In the genomic region with DNA sequence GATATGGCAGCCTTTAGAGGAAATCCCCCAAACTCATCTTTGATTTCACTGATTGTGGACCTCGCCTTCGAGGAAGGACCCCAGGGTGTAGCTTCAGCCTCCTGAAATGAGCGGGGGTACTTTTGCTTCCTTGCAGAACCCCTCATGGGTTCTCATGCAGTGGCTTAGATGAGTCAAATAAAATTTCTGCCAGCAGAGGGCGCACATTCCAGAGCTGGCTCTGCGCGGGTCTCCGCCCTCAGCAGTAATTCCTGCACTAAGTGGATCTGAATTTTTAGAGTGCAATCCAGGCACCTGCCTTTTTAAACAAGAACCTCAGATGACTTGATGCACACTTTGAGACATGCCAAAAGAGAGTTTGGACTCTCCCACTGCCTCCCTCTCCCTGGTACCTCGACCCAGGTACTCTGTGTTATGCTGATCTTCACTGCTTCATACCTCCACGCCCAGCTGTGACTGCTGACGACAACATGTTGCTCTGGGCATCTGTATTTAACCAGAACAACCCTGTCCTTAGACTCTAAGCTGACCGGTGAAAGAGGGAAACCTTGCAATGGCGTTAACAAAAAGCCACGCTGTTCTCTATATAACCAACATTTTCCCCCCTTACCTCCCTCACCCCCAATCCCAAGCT, we compare ENCODE assay signal across 8 cellular contexts. TPM values are rescaled to one million over a fixed set of nuclear protein-coding genes. Genes with fewer than 3 reads are reported as not detected.
A peak's percentile ranks its signal among the peaks of the same experiment; 100 is the strongest.
DNase-seq lines count a peak whose midpoint lies in the region; ATAC-seq and TF ChIP-seq lines count a peak whose summit lies in the region.

No MANE protein-coding gene starts in this region.

- H3K4me3 ChIP-seq in trophoblast cell (ENCODE audit: low read depth, low read length), result no peak overlapping the region

- H3K4ac ChIP-seq in trophoblast cell (ENCODE audit: low read depth, low read length), result no peak overlapping the region

- no peaks in the 10 kb centered on the region for H3K36me3 ChIP-seq in trophoblast cell (ENCODE audit: control insufficient read depth in 1 of 2, insufficient read depth in 2 of 2, low read length in 2 of 2)

- H3K14ac ChIP-seq in trophoblast cell (ENCODE audit: low read length), result no peak overlapping the region

- H3K79me2 ChIP-seq in trophoblast cell (ENCODE audit: control insufficient read depth, insufficient read depth, low read length, poor library complexity), result no peaks in the 10 kb centered on the region

- H3K4me2 ChIP-seq in trophoblast cell (ENCODE audit: low read length), result no peak overlapping the region

- no peak overlapping the region for H4K12ac ChIP-seq in trophoblast cell (ENCODE audit: low read depth, low read length)

- H3K27me3 ChIP-seq in foreskin keratinocyte (peaks cover 75% of the 10 kb centered on the region), trophoblast cell (ENCODE audit: insufficient read depth, low read length) (peaks cover 5% of the 10 kb centered on the region)

- ATAC-seq in GM18519 (IDR thresholded peaks at IDR 0.05; ENCODE audit: low FRiP score, unreplicated experiment) (peak; percentile 91), HG03060 (IDR thresholded peaks at IDR 0.05; ENCODE audit: low read depth, unreplicated experiment) (peak; percentile 55), foreskin keratinocyte (peak; percentile 87)

- TF ChIP-seq CTCF in C4-2B (conservative IDR thresholded peaks at IDR 0.05) (peak; percentile 93), foreskin keratinocyte (conservative IDR thresholded peaks at IDR 0.05) (peak; percentile 76)

- H3K9ac ChIP-seq in trophoblast cell (ENCODE audit: low read length), result no peak overlapping the region

- no peaks in the 10 kb centered on the region for H3K9me3 ChIP-seq in trophoblast cell (ENCODE audit: insufficient read depth, low read depth, low read length)

- H4K91ac ChIP-seq in trophoblast cell (ENCODE audit: low read depth, low read length), result no peak overlapping the region

- H2BK5ac ChIP-seq in trophoblast cell (ENCODE audit: low read depth, low read length, poor library complexity), result no peak overlapping the region

- no peaks in the 10 kb centered on the region for H3K79me1 ChIP-seq in trophoblast cell (ENCODE audit: low read length)

- no peak overlapping the region for H3K23ac ChIP-seq in trophoblast cell (ENCODE audit: low read length)

- H4K8ac ChIP-seq in trophoblast cell (ENCODE audit: low read depth, low read length), result no peak overlapping the region

- H2BK120ac ChIP-seq in trophoblast cell (ENCODE audit: insufficient read depth, low read length, poor library complexity), result no peak overlapping the region

- no peak overlapping the region for H3K18ac ChIP-seq in trophoblast cell (ENCODE audit: low read length)

- DNase-seq in NCI-H510A treated with DMSO at 0.1 percent for 48 hours (lab: John Stamatoyannopoulos, UW) (peak; percentile 42), activated T-cell treated with anti-CD3 and anti-CD28 coated beads for 4 hours (peak; percentile 29), foreskin keratinocyte (peak; percentile 2 to 25), trophoblast cell (peak; percentile 53 to 83), DMS153 treated with DMSO at 0.1 percent for 48 hours (lab: John Stamatoyannopoulos, UW; ENCODE audit: unreplicated experiment) (no peak)

- no peak overlapping the region for H2AK5ac ChIP-seq in trophoblast cell (ENCODE audit: low read length)

- H2AFZ ChIP-seq in trophoblast cell (ENCODE audit: insufficient read depth, low read length, poor library complexity), result no peak overlapping the region

- no CpG with 5 or more reads among the region's 13 CpGs for WGBS in trophoblast cell (ENCODE audit: extremely low coverage, insufficient coverage, insufficient read length)

- no peak overlapping the region for H3K27ac ChIP-seq in C4-2B
- no peak overlapping the region for H3K27ac ChIP-seq in foreskin keratinocyte
- no peak overlapping the region for H3K27ac ChIP-seq in trophoblast cell (ENCODE audit: low read depth, low read length)

- H3K4me1 ChIP-seq in foreskin keratinocyte (no peaks in the 10 kb centered on the region), trophoblast cell (ENCODE audit: control insufficient read depth in 1 of 2, insufficient read depth in 2 of 2, low read length in 2 of 2) (no peaks in the 10 kb centered on the region)

- no peak overlapping the region for H2BK12ac ChIP-seq in trophoblast cell (ENCODE audit: low read length)

RNA-seq across cellular contexts. Expression of a gene that starts 7.3 kb away (rescaled TPM):
- 0.63 TPM in 1 of 2 replicates, not detected in the other for total RNA-seq in foreskin keratinocyte
- 0.07 and 0.50 TPM in 2 replicates for polyA plus RNA-seq in foreskin keratinocyte
- 0.18 and 0.24 TPM in 2 replicates for polyA plus RNA-seq in trophoblast cell (2013)
